ENCODE assay signal across 8 cellular contexts in the genomic region with DNA sequence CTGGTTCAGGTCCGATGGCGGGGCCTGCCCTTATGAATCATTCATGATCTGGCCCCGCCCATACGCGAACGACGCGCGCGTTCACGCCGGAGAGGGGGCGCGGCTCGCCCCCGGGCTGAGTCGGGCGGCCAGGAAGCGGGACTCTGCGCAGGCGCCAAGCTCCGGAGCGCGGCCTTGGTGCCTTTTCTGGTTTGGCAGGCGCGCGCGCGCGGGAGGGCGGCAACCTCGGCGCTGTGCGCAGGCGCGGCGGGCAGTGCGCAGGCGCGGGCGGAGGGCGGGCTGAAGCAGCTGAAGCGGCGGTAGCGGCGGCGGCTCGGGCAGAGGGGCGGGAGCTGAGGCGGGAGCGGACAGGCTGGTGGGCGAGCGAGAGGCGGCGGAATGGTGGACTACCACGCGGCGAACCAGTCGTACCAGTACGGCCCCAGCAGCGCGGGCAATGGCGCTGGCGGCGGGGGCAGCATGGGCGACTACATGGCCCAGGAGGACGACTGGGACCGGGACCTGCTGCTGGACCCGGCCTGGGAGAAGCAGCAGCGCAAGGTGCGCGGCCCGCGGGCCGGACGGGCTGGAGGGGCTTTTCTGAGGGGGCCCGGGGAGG. TPM values are rescaled to one million over a fixed set of nuclear protein-coding genes. Genes with fewer than 3 reads are reported as not detected.
DNase-seq lines count a peak whose midpoint lies in the region; ATAC-seq, FAIRE-seq and TF ChIP-seq lines count a peak whose summit lies in the region.

A gene (plus strand): TSS at position 282 of the 598 bp plus-strand sequence. CDS start 97 bp downstream, at position 379.

- TF ChIP-seq CTCF in kidney (IDR thresholded peaks at IDR 0.05; ENCODE audit: borderline replicate concordance, extremely low read depth, insufficient read depth) = no peak

- ATAC-seq in GM19043 (IDR thresholded peaks at IDR 0.05; ENCODE audit: low read depth, unreplicated experiment) (peak; percentile 69), HG03354 (IDR thresholded peaks at IDR 0.05; ENCODE audit: poor library complexity, severe bottlenecking, unreplicated experiment) (peak; percentile 84)

- H3K4me1 ChIP-seq in kidney (ENCODE audit: control insufficient read depth in 1 of 2, insufficient read depth in 1 of 2, low read depth in 1 of 2, low read length in 2 of 2) = peaks cover 16 to 24% of the 10 kb centered on the region in 2 donors

- DNase-seq in AML-193 (lab: John Stamatoyannopoulos, UW) (peak; percentile 90 to 93), NCI-H446 treated with DMSO at 0.1 percent for 48 hours (lab: John Stamatoyannopoulos, UW) (peak; percentile 96), cerebellar nuclear complex (lab: John Stamatoyannopoulos, UW) (peak; percentile 59 to 84), kidney (peak; percentile 100)
- peak; percentile 100 for DNase-seq in activated CD4-positive, alpha-beta T cell treated with anti-CD3 and anti-CD28 coated beads for 1 hour
- DNase-seq in stimulated activated CD4-positive, alpha-beta T cell treated with anti-CD3 and anti-CD28 coated beads, Interleukin-15, amount 100 ng/mL, for 1 hour (ENCODE audit: low read depth in 1 of 2, low spot score in 1 of 2) = peak; percentile 100

- H3K27ac ChIP-seq in kidney (ENCODE audit: low read depth in 2 of 2, low read length in 2 of 2) = peak within 1 kb of the TSS; percentile 96 to 99

- FAIRE-seq in kidney (lab: Jason Lieb, UNC) = no peak

- H3K9ac ChIP-seq in kidney (ENCODE audit: low read length in 2 of 2) = peak within 1 kb of the TSS; percentile 99 to 100

- H3K9me3 ChIP-seq in kidney (ENCODE audit: control insufficient read depth in 1 of 2, low read length in 2 of 2) = no peaks in the 10 kb centered on the region

- H3K4me3 ChIP-seq in kidney (ENCODE audit: low read length in 2 of 2) = peak within 1 kb of the TSS; percentile 86 to 99

- intact Hi-C loops in kidney (cut with DNase I) = no loop called here

- H3K36me3 ChIP-seq in kidney (ENCODE audit: control insufficient read depth in 1 of 2, insufficient read depth in 2 of 2, low read length in 2 of 2) = peaks cover 0 to 3% of the 10 kb centered on the region in 2 donors

RNA-seq across cellular contexts. Expression of the gene that starts here (rescaled TPM):
- 606 TPM for total RNA-seq in kidney
- polyA plus RNA-seq in kidney (ENCODE audit: insufficient read depth, low read depth, low replicate concordance) = 231 TPM

Comparison
In these comparisons a context has a peak if more than half of its experiments do, and no peak if none do; other contexts are left out.
1. Peak in every context shown above with its lines: DNase-seq, ATAC-seq, H3K4me3 ChIP-seq and H3K27ac ChIP-seq.